20 cellular contexts compared by ENCODE assay signal in genomic region chr15:41106947-41107346, GRCh38.
"Had no signal": no experiment of that assay in that cellular context is flagged by ENCODE, and none has a peak within 500 bp of the region (broad histone marks: within the 10 kb centered on the region; RNA-seq: fewer than 3 reads in every experiment).

No MANE protein-coding gene starts in this region.

- H3K4me3 Mint-ChIP-seq: activated CD8-positive, alpha-beta memory T cell treated with anti-CD3 and anti-CD28 coated beads, Interleukin-2, amount 10 ng/mL, durations not matched to agents 7 days and 5 days; activated naive CD4-positive, alpha-beta T cell treated with anti-CD3 and anti-CD28 coated beads, Interleukin-2, amount 50 U/mL, for 24 hours; activated T-cell treated with anti-CD3 and anti-CD28 coated beads, Interleukin-2, amount 50 U/mL, for 24 hours had no signal

- ATAC-seq: activated CD8-positive, alpha-beta memory T cell treated with anti-CD3 and anti-CD28 coated beads, Interleukin-2, amount 10 ng/mL, durations not matched to agents 7 days and 5 days; body of pancreas; SK-N-SH treated with all-trans-retinoic acid at 6 μM for 48 hours had no signal

- H3K4me1 ChIP-seq: ascending aorta, Peyer's patch, SJSA1 had no signal

- H3K27ac ChIP-seq: ascending aorta, body of pancreas, KMS-11, Peyer's patch, SJSA1 had no signal

- H3K27me3 ChIP-seq: ascending aorta, body of pancreas, MG63, Peyer's patch, SJSA1 had no signal

- DNase-seq: activated CD4-positive, alpha-beta T cell treated with anti-CD3 and anti-CD28 coated beads for 4 hours; activated CD8-positive, alpha-beta memory T cell treated with anti-CD3 and anti-CD28 coated beads, Interleukin-2, amount 10 ng/mL, durations not matched to agents 7 days and 5 days; activated T-cell treated with anti-CD3 and anti-CD28 coated beads, Interleukin-2, amount 50 U/mL, for 24 hours; body of pancreas; MG63; MV-4-11; NCI-H1105; NCI-H1436; NCI-H1694 treated with DMSO at 0.1 percent for 48 hours; NCI-H2029 treated with DMSO at 0.1 percent for 48 hours; NCI-H345; NCI-H510A treated with DMSO at 0.1 percent for 48 hours; Peyer's patch; SHP77; SW 1271 had no signal

- H3K9me3 ChIP-seq: ascending aorta, body of pancreas, MG63, Peyer's patch, SJSA1 had no signal

- H3K27me3 Mint-ChIP-seq: activated CD8-positive, alpha-beta memory T cell treated with anti-CD3 and anti-CD28 coated beads, Interleukin-2, amount 10 ng/mL, durations not matched to agents 7 days and 5 days; activated naive CD4-positive, alpha-beta T cell treated with anti-CD3 and anti-CD28 coated beads, Interleukin-2, amount 50 U/mL, for 24 hours; activated T-cell treated with anti-CD3 and anti-CD28 coated beads, Interleukin-2, amount 50 U/mL, for 24 hours had no signal

- H3K27ac Mint-ChIP-seq: activated CD8-positive, alpha-beta memory T cell treated with anti-CD3 and anti-CD28 coated beads, Interleukin-2, amount 10 ng/mL, durations not matched to agents 7 days and 5 days; activated naive CD4-positive, alpha-beta T cell treated with anti-CD3 and anti-CD28 coated beads, Interleukin-2, amount 50 U/mL, for 24 hours; activated T-cell treated with anti-CD3 and anti-CD28 coated beads, Interleukin-2, amount 50 U/mL, for 24 hours had no signal

- H3K4me3 ChIP-seq: ascending aorta, body of pancreas, MG63, Peyer's patch, SJSA1 had no signal

- H3K9me3 Mint-ChIP-seq: activated naive CD4-positive, alpha-beta T cell treated with anti-CD3 and anti-CD28 coated beads, Interleukin-2, amount 50 U/mL, for 24 hours; activated T-cell treated with anti-CD3 and anti-CD28 coated beads, Interleukin-2, amount 50 U/mL, for 24 hours had no signal

- H3K9ac ChIP-seq: KMS-11 had no signal

- H3K4me2 ChIP-seq: KMS-11 had no signal
